Comparison of ENCODE assay signal across 21 cellular contexts in genomic region chr20:1854246-1854645, GRCh38. TPM values are rescaled to one million over a fixed set of nuclear protein-coding genes. Genes with fewer than 3 reads are reported as not detected.
"Had no signal": no experiment of that assay in that cellular context is flagged by ENCODE, and none has a peak within 500 bp of the region (broad histone marks: within the 10 kb centered on the region; RNA-seq: fewer than 3 reads in every experiment).

No MANE protein-coding gene starts in this region.

- H3K4me1 Mint-ChIP-seq: immature natural killer cell had no signal

- H3K27ac ChIP-seq: cardiac muscle cell, neural progenitor cell, spleen, tibial artery, VCaP had no signal

- H3K4me3 ChIP-seq: cardiac muscle cell, lung, neural progenitor cell, spleen, tibial artery had no signal

- DNase-seq: activated CD4-positive, alpha-beta T cell treated with anti-CD3 and anti-CD28 coated beads, Interleukin-2, amount 10 ng/mL, durations not matched to agents 7 days and 5 days; activated CD8-positive, alpha-beta T cell treated with anti-CD3 and anti-CD28 coated beads for 36 hours; activated gamma-delta T cell; activated naive CD4-positive, alpha-beta T cell treated with anti-CD3 and anti-CD28 coated beads, Interleukin-2, amount 50 U/mL, for 16 hours; activated naive CD8-positive, alpha-beta T cell treated with anti-CD3 and anti-CD28 coated beads, Interleukin-2, amount 50 U/mL, for 24 hours; cortex of kidney; effector CD8-positive, alpha-beta T cell; foreskin melanocyte; immature natural killer cell; naive thymus-derived CD4-positive, alpha-beta T cell; retina; spleen; stimulated activated CD4-positive, alpha-beta T cell treated with anti-CD3 and anti-CD28 coated beads, Interleukin-4, amount 100 ng/mL, for 24 hours; stimulated activated naive CD8-positive, alpha-beta T cell treated with anti-CD3 and anti-CD28 coated beads, Interleukin-15, Interleukin-2, amounts not matched to agents 100 U/mL and 50 U/mL, for 24 hours; tibial artery had no signal

- H3K27me3 ChIP-seq: cardiac muscle cell, neural progenitor cell had no signal

- H3K36me3 Mint-ChIP-seq: immature natural killer cell; naive thymus-derived CD4-positive, alpha-beta T cell; neural progenitor cell had no signal

- H3K27me3 Mint-ChIP-seq: activated CD4-positive, alpha-beta T cell treated with anti-CD3 and anti-CD28 coated beads, Interleukin-2, amount 10 ng/mL, durations not matched to agents 7 days and 5 days; activated naive CD8-positive, alpha-beta T cell treated with anti-CD3 and anti-CD28 coated beads, Interleukin-2, amount 50 U/mL, for 24 hours had no signal

- H3K9me3 Mint-ChIP-seq: activated CD4-positive, alpha-beta T cell treated with anti-CD3 and anti-CD28 coated beads, Interleukin-2, amount 10 ng/mL, durations not matched to agents 7 days and 5 days; activated CD8-positive, alpha-beta T cell treated with anti-CD3 and anti-CD28 coated beads for 36 hours; activated naive CD8-positive, alpha-beta T cell treated with anti-CD3 and anti-CD28 coated beads, Interleukin-2, amount 50 U/mL, for 24 hours; activated T-helper 1 cell treated with anti-CD3 and anti-CD28 coated beads, Interleukin-12 subunit alpha, Interleukin-12 subunit beta, Interleukin-2, Interleukin-4 antibody, amounts not matched to agents 30 ng/mL and 10 ng/mL and 1 ng/mL, durations not matched to agents 14 hours and 24 hours and 36 hours; immature natural killer cell; neural progenitor cell; T-helper 2 cell treated with Interferon-gamma antibody and Interleukin-4, amounts not matched to agents 5 μg/mL and 100 μg/mL, for 36 hours had no signal

- H3K27ac Mint-ChIP-seq: activated CD4-positive, alpha-beta T cell treated with anti-CD3 and anti-CD28 coated beads, Interleukin-2, amount 10 ng/mL, durations not matched to agents 7 days and 5 days; activated CD8-positive, alpha-beta T cell treated with anti-CD3 and anti-CD28 coated beads for 36 hours; activated naive CD8-positive, alpha-beta T cell treated with anti-CD3 and anti-CD28 coated beads, Interleukin-2, amount 50 U/mL, for 24 hours; activated T-helper 1 cell treated with anti-CD3 and anti-CD28 coated beads, Interleukin-12 subunit alpha, Interleukin-12 subunit beta, Interleukin-2, Interleukin-4 antibody, amounts not matched to agents 30 ng/mL and 10 ng/mL and 1 ng/mL, durations not matched to agents 14 hours and 24 hours and 36 hours; immature natural killer cell; naive thymus-derived CD4-positive, alpha-beta T cell; T-helper 2 cell treated with Interferon-gamma antibody and Interleukin-4, amounts not matched to agents 5 μg/mL and 100 μg/mL, for 36 hours had no signal

- H3K4me3 Mint-ChIP-seq: activated CD4-positive, alpha-beta T cell treated with anti-CD3 and anti-CD28 coated beads, Interleukin-2, amount 10 ng/mL, durations not matched to agents 7 days and 5 days; activated CD8-positive, alpha-beta T cell treated with anti-CD3 and anti-CD28 coated beads for 36 hours; activated naive CD8-positive, alpha-beta T cell treated with anti-CD3 and anti-CD28 coated beads, Interleukin-2, amount 50 U/mL, for 24 hours; activated T-helper 1 cell treated with anti-CD3 and anti-CD28 coated beads, Interleukin-12 subunit alpha, Interleukin-12 subunit beta, Interleukin-2, Interleukin-4 antibody, amounts not matched to agents 30 ng/mL and 10 ng/mL and 1 ng/mL, durations not matched to agents 14 hours and 24 hours and 36 hours; immature natural killer cell; naive thymus-derived CD4-positive, alpha-beta T cell; neural progenitor cell; T-helper 2 cell treated with Interferon-gamma antibody and Interleukin-4, amounts not matched to agents 5 μg/mL and 100 μg/mL, for 36 hours had no signal

RNA-seq across cellular contexts. Expression of gene SIRPA, which starts 41.0 kb away (rescaled TPM):
- total RNA-seq: activated CD4-positive, alpha-beta T cell treated with anti-CD3 and anti-CD28 coated beads, Interleukin-2, amount 10 ng/mL, durations not matched to agents 7 days and 5 days; activated T-helper 1 cell treated with anti-CD3 and anti-CD28 coated beads, Interleukin-12 subunit alpha, Interleukin-12 subunit beta, Interleukin-2, Interleukin-4 antibody, amounts not matched to agents 30 ng/mL and 10 ng/mL and 1 ng/mL, durations not matched to agents 14 hours and 24 hours and 36 hours had no signal
